In the genomic region with DNA sequence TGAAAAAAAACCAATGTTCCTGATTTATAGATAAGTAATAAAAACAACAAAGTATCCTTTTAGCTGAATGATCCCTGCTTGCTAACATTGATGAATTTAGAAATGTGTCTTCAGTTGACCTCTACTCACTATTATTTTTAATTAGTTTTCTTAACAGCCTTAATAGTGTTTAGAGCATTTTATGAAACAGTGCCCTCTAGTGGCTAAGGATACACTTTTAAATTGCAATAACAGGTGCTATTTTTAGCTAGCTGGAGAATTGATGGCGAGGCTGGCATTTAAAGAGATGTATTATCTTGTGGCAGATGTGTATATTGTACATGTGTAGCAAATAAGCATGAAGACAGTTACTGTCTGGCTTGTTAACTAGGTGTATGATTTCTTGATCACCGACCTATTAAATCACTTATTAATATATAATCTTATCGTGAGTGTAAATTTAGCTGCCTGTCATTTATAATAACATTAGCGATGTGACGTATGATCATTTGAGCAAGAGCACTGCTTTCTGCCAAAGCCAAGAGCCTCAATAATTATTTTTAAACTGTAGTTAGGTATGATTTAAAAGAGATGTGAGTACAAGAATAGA, we compare ENCODE assay signal across 8 cellular contexts.
DNase-seq lines count a peak whose midpoint lies in the region; ATAC-seq, FAIRE-seq and TF ChIP-seq lines count a peak whose summit lies in the region.

No MANE protein-coding gene starts in this region.

- peaks cover 8% of the 10 kb centered on the region for H3K9me3 Mint-ChIP-seq in activated CD8-positive, alpha-beta memory T cell treated with anti-CD3 and anti-CD28 coated beads, Interleukin-2, amount 10 ng/mL, durations not matched to agents 7 days and 5 days (ENCODE audit: low read depth)

- peak; percentile 48 for TF ChIP-seq CTCF in GM12864 (IDR thresholded peaks at IDR 0.05; ENCODE audit: low read depth, low read length, missing control alignments)

- FAIRE-seq in frontal cortex (lab: Jason Lieb, UNC): peak; percentile 77

- no peaks in the 10 kb centered on the region for H3K36me3 Mint-ChIP-seq in activated CD8-positive, alpha-beta memory T cell treated with anti-CD3 and anti-CD28 coated beads, Interleukin-2, amount 10 ng/mL, durations not matched to agents 7 days and 5 days

- no peak for DNase-seq in GM12864 (ENCODE audit: low read depth)
- peak; percentile 35 to 37 for DNase-seq in Kasumi-1 (lab: John Stamatoyannopoulos, UW)
- peak; percentile 42 for DNase-seq in RPMI7951 (ENCODE audit: low read depth)
- peak in 1 of 2 donors; percentile 8 for DNase-seq in frontal cortex (ENCODE audit: low spot score in 2 of 2)
- peak; percentile 2 for DNase-seq in stromal cell of bone marrow (ENCODE audit: low read depth)
- no peak for DNase-seq in activated CD8-positive, alpha-beta memory T cell treated with anti-CD3 and anti-CD28 coated beads, Interleukin-2, amount 10 ng/mL, durations not matched to agents 7 days and 5 days
- no peak for DNase-seq in stimulated activated CD4-positive, alpha-beta T cell treated with anti-CD3 and anti-CD28 coated beads, Interleukin-15, amount 100 ng/mL, for 24 hours

- H3K4me1 Mint-ChIP-seq in activated CD8-positive, alpha-beta memory T cell treated with anti-CD3 and anti-CD28 coated beads, Interleukin-2, amount 10 ng/mL, durations not matched to agents 7 days and 5 days: no peaks in the 10 kb centered on the region

- no peak overlapping the region for H3K4me3 ChIP-seq in GM12864 (ENCODE audit: low read depth, low read length)

- no peak overlapping the region for H3K4me3 Mint-ChIP-seq in activated CD8-positive, alpha-beta memory T cell treated with anti-CD3 and anti-CD28 coated beads, Interleukin-2, amount 10 ng/mL, durations not matched to agents 7 days and 5 days

- no peaks in the 10 kb centered on the region for H3K27me3 Mint-ChIP-seq in activated CD8-positive, alpha-beta memory T cell treated with anti-CD3 and anti-CD28 coated beads, Interleukin-2, amount 10 ng/mL, durations not matched to agents 7 days and 5 days

- ATAC-seq in activated CD8-positive, alpha-beta memory T cell treated with anti-CD3 and anti-CD28 coated beads, Interleukin-2, amount 10 ng/mL, durations not matched to agents 7 days and 5 days: no peak
- no peak for ATAC-seq in HG03135 (IDR thresholded peaks at IDR 0.05; ENCODE audit: unreplicated experiment)

- CTCF ChIA-PET in activated CD8-positive, alpha-beta memory T cell treated with anti-CD3 and anti-CD28 coated beads, Interleukin-2, amount 10 ng/mL, durations not matched to agents 7 days and 5 days (lab: Charles Lee): interaction anchor here (0.8 kb wide), 1 partner anchor 23 kb away, joined by 3 read pairs; no protein-coding TSS in a partner anchor

- H3K27ac Mint-ChIP-seq in activated CD8-positive, alpha-beta memory T cell treated with anti-CD3 and anti-CD28 coated beads, Interleukin-2, amount 10 ng/mL, durations not matched to agents 7 days and 5 days: no peak overlapping the region

Comparison
In these comparisons a context has a peak if more than half of its experiments do, and no peak if none do; other contexts are left out.
1. DNase-seq: peak in Kasumi-1 (2 of 2), RPMI7951 (single experiment) and stromal cell of bone marrow (single experiment); none in GM12864 (single experiment), activated CD8-positive, alpha-beta memory T cell treated with anti-CD3 and anti-CD28 coated beads, Interleukin-2, amount 10 ng/mL, durations not matched to agents 7 days and 5 days (single experiment) and stimulated activated CD4-positive, alpha-beta T cell treated with anti-CD3 and anti-CD28 coated beads, Interleukin-15, amount 100 ng/mL, for 24 hours (single experiment).